ENCODE assay signal across 18 cellular contexts in genomic region chr5:124869481-124870033, GRCh38.
A peak's percentile ranks its signal among the peaks of the same experiment; 100 is the strongest.
DNase-seq lines count a peak whose midpoint lies in the region; ATAC-seq and TF ChIP-seq lines count a peak whose summit lies in the region.
"Had no signal": no experiment of that assay in that cellular context is flagged by ENCODE, and none has a peak within 500 bp of the region (broad histone marks: within the 10 kb centered on the region; RNA-seq: fewer than 3 reads in every experiment).

No MANE protein-coding gene starts in this region.

- H3K27me3 ChIP-seq in cardiac muscle cell (no peaks in the 10 kb centered on the region), adrenal gland (no peaks in the 10 kb centered on the region)

- H3K4me3 ChIP-seq in cardiac muscle cell (no peak overlapping the region), adrenal gland (no peak overlapping the region)
- H3K4me3 ChIP-seq: GM23248 had no signal

- DNase-seq in cardiac muscle cell (ENCODE audit: low read depth in 1 of 2, low spot score in 1 of 2) (peak in 1 of 2 donors; percentile 22), left ventricle myocardium superior (no peak), adrenal gland (peak in 2 of 7 donors; percentile 47 to 48), mesothelial cell of epicardium (ENCODE audit: low spot score in 2 of 2, unreplicated experiment in 2 of 2) (no peak)
- no peak for DNase-seq in activated CD8-positive, alpha-beta memory T cell treated with anti-CD3 and anti-CD28 coated beads, Interleukin-2, amount 10 ng/mL, durations not matched to agents 7 days and 5 days
- no peak for DNase-seq in activated T-cell treated with anti-CD3 and anti-CD28 coated beads, Interleukin-2, amount 50 U/mL, for 72 hours
- DNase-seq: C1 segment of cervical spinal cord, DMS 273 treated with DMSO at 0.1 percent for 48 hours, MV-4-11, NCI-H1417, NCI-H1930, NCI-H446, NCI-H69, PC-3 had no signal

- H3K4me3 Mint-ChIP-seq in mesothelial cell of epicardium, result no peak overlapping the region
- H3K4me3 Mint-ChIP-seq in activated CD8-positive, alpha-beta memory T cell treated with anti-CD3 and anti-CD28 coated beads, Interleukin-2, amount 10 ng/mL, durations not matched to agents 7 days and 5 days, result no peak overlapping the region
- no peak overlapping the region for H3K4me3 Mint-ChIP-seq in activated T-cell treated with anti-CD3 and anti-CD28 coated beads, Interleukin-2, amount 50 U/mL, for 72 hours

- H3K27ac ChIP-seq in cardiac muscle cell (peak overlapping the region; percentile 7), adrenal gland (peak overlapping the region in 4 of 5 donors; percentile 1 to 64 (median 58))
- H3K27ac ChIP-seq: GM23248, HL-60 had no signal

- no peak for TF ChIP-seq POLR2A in adrenal gland (IDR thresholded peaks at IDR 0.05)

- no peaks in the 10 kb centered on the region for H3K27me3 Mint-ChIP-seq in mesothelial cell of epicardium (ENCODE audit: low read depth)
- no peaks in the 10 kb centered on the region for H3K27me3 Mint-ChIP-seq in activated CD8-positive, alpha-beta memory T cell treated with anti-CD3 and anti-CD28 coated beads, Interleukin-2, amount 10 ng/mL, durations not matched to agents 7 days and 5 days
- H3K27me3 Mint-ChIP-seq in activated T-cell treated with anti-CD3 and anti-CD28 coated beads, Interleukin-2, amount 50 U/mL, for 72 hours (ENCODE audit: low read depth), result peaks cover 7% of the 10 kb centered on the region

- TF ChIP-seq CTCF in cardiac muscle cell (IDR thresholded peaks at IDR 0.05; ENCODE audit: low read depth, low read length) (no peak), adrenal gland (IDR thresholded peaks at IDR 0.05) (no peak), mesothelial cell of epicardium (IDR thresholded peaks at IDR 0.05; ENCODE audit: unreplicated experiment) (no peak)

- peak overlapping the region; percentile 77 for H3K27ac Mint-ChIP-seq in mesothelial cell of epicardium
- H3K27ac Mint-ChIP-seq in activated CD8-positive, alpha-beta memory T cell treated with anti-CD3 and anti-CD28 coated beads, Interleukin-2, amount 10 ng/mL, durations not matched to agents 7 days and 5 days, result no peak overlapping the region
- no peak overlapping the region for H3K27ac Mint-ChIP-seq in activated T-cell treated with anti-CD3 and anti-CD28 coated beads, Interleukin-2, amount 50 U/mL, for 72 hours

- H3K4me1 ChIP-seq in cardiac muscle cell (ENCODE audit: low read depth) (peaks cover 44% of the 10 kb centered on the region), adrenal gland (replicated peaks in 1 of 2) (peaks cover 24 to 62% of the 10 kb centered on the region in 2 donors)

- H3K9me3 Mint-ChIP-seq in mesothelial cell of epicardium, result no peaks in the 10 kb centered on the region
- H3K9me3 Mint-ChIP-seq in activated CD8-positive, alpha-beta memory T cell treated with anti-CD3 and anti-CD28 coated beads, Interleukin-2, amount 10 ng/mL, durations not matched to agents 7 days and 5 days (ENCODE audit: low read depth), result peaks cover 7% of the 10 kb centered on the region
- peaks cover 3 to 5% of the 10 kb centered on the region in 2 donors for H3K9me3 Mint-ChIP-seq in activated T-cell treated with anti-CD3 and anti-CD28 coated beads, Interleukin-2, amount 50 U/mL, for 72 hours

- CTCF ChIA-PET in activated CD8-positive, alpha-beta memory T cell treated with anti-CD3 and anti-CD28 coated beads, Interleukin-2, amount 10 ng/mL, durations not matched to agents 7 days and 5 days (lab: Charles Lee), result no interaction called here

- intact Hi-C loops in left ventricle myocardium superior (cut with micrococcal nuclease), result no loop called here
- intact Hi-C loops in adrenal gland (cut with DNase I), result no loop called here

- H3K9me3 ChIP-seq in cardiac muscle cell (ENCODE audit: low read depth) (no peaks in the 10 kb centered on the region), adrenal gland (replicated peaks in 1 of 3) (no peaks in the 10 kb centered on the region)

- peaks cover 71% of the 10 kb centered on the region for H3K4me1 Mint-ChIP-seq in mesothelial cell of epicardium
- peaks cover 2% of the 10 kb centered on the region for H3K4me1 Mint-ChIP-seq in activated CD8-positive, alpha-beta memory T cell treated with anti-CD3 and anti-CD28 coated beads, Interleukin-2, amount 10 ng/mL, durations not matched to agents 7 days and 5 days
- H3K4me1 Mint-ChIP-seq in activated T-cell treated with anti-CD3 and anti-CD28 coated beads, Interleukin-2, amount 50 U/mL, for 72 hours (ENCODE audit: low read depth), result peaks cover 6% of the 10 kb centered on the region

- WGBS in adrenal gland, 4 donors, result 20 to 37% (median 26%) methylated on average over 2 of the region's 2 CpGs

- ATAC-seq in left ventricle myocardium superior (no peak), GM18909 (IDR thresholded peaks at IDR 0.05; ENCODE audit: poor library complexity, unreplicated experiment) (no peak), HG02798 (IDR thresholded peaks at IDR 0.05; ENCODE audit: poor library complexity, unreplicated experiment) (no peak)
- ATAC-seq in activated CD8-positive, alpha-beta memory T cell treated with anti-CD3 and anti-CD28 coated beads, Interleukin-2, amount 10 ng/mL, durations not matched to agents 7 days and 5 days, result no peak
- ATAC-seq in activated T-cell treated with anti-CD3 and anti-CD28 coated beads, Interleukin-2, amount 50 U/mL, for 72 hours (replicated peaks in 1 of 2), result no peak
- ATAC-seq: PC-3 had no signal

- H3K36me3 ChIP-seq in cardiac muscle cell (no peaks in the 10 kb centered on the region), adrenal gland (replicated peaks in 1 of 2) (no peaks in the 10 kb centered on the region)

- no peaks in the 10 kb centered on the region for H3K36me3 Mint-ChIP-seq in mesothelial cell of epicardium
- H3K36me3 Mint-ChIP-seq in activated CD8-positive, alpha-beta memory T cell treated with anti-CD3 and anti-CD28 coated beads, Interleukin-2, amount 10 ng/mL, durations not matched to agents 7 days and 5 days, result no peaks in the 10 kb centered on the region
- no peaks in the 10 kb centered on the region for H3K36me3 Mint-ChIP-seq in activated T-cell treated with anti-CD3 and anti-CD28 coated beads, Interleukin-2, amount 50 U/mL, for 72 hours (ENCODE audit: insufficient read depth in 2 of 2)
